ENCODE assay signal across 1 cellular context in genomic region chr11:119999220-119999619, GRCh38.
TF ChIP-seq lines count a peak whose summit lies in the region.

No MANE protein-coding gene starts in this region.

TF ChIP-seq in GM23338, 12 proteins besides CTCF, POLR2A, EP300 and RAD21 (continued from another document):
- TF ChIP-seq ZNF462 (CRISPR knock-in tag; IDR thresholded peaks at IDR 0.05): no peak
- TF ChIP-seq EZH2phosphoT487 (IDR thresholded peaks at IDR 0.05; ENCODE audit: unreplicated experiment): no peak
- no peak for TF ChIP-seq STAT1 (IDR thresholded peaks at IDR 0.05; ENCODE audit: unreplicated experiment)
- TF ChIP-seq NANOG (IDR thresholded peaks at IDR 0.05; ENCODE audit: borderline replicate concordance): no peak
- TF ChIP-seq ETS1 (IDR thresholded peaks at IDR 0.05): no peak
- TF ChIP-seq ZNF331 (CRISPR knock-in tag; IDR thresholded peaks at IDR 0.05; ENCODE audit: low read depth): no peak
- TF ChIP-seq POLR2AphosphoS5 (IDR thresholded peaks at IDR 0.05; ENCODE audit: low read depth): no peak
- no peak for TF ChIP-seq REST (IDR thresholded peaks at IDR 0.05; ENCODE audit: unreplicated experiment)
- no peak for TF ChIP-seq ZNF114 (CRISPR knock-in tag; IDR thresholded peaks at IDR 0.05)
